In genomic region chr5:6717247-6717646, GRCh38 we compare ENCODE assay signal across 13 cellular contexts.
DNase-seq lines count a peak whose midpoint lies in the region; FAIRE-seq and TF ChIP-seq lines count a peak whose summit lies in the region.
"Had no signal": no experiment of that assay in that cellular context is flagged by ENCODE, and none has a peak within 500 bp of the region (broad histone marks: within the 10 kb centered on the region; RNA-seq: fewer than 3 reads in every experiment).

No MANE protein-coding gene starts in this region.

- peak overlapping the region; percentile 93 for H3K4me2 ChIP-seq in BLaER1

- no peak overlapping the region; the same call in 1 of the 2 replicates for H3K27ac ChIP-seq in BLaER1
- H3K27ac ChIP-seq: C4-2B had no signal

- peaks cover 74% of the 10 kb centered on the region for H3K4me1 ChIP-seq in BLaER1
- H3K4me1 ChIP-seq in adipocyte (ENCODE audit: control insufficient read depth, insufficient read depth, low read length): peaks cover 66% of the 10 kb centered on the region

- no peak for FAIRE-seq in urothelium cell line (lab: Jason Lieb, UNC)

- H3K36me3 ChIP-seq in BLaER1 (peaks cover 36% of the 10 kb centered on the region), adipocyte (ENCODE audit: control insufficient read depth, insufficient read depth, low read length, severe bottlenecking) (no peaks in the 10 kb centered on the region)
- H3K36me3 ChIP-seq: breast epithelium had no signal

- peak overlapping the region; percentile 85; the same call in 1 of the 2 replicates for H3K9ac ChIP-seq in BLaER1
- peak overlapping the region; percentile 90 for H3K9ac ChIP-seq in adipocyte (ENCODE audit: low read length)

- H4K20me1 ChIP-seq in BLaER1: peaks cover 82% of the 10 kb centered on the region

- H3K27me3 ChIP-seq in BLaER1 (no peaks in the 10 kb centered on the region; the same call in 1 of the 2 replicates), adipocyte (replicated peaks; ENCODE audit: control insufficient read depth, insufficient read depth, low read length) (no peaks in the 10 kb centered on the region)
- H3K27me3 ChIP-seq: breast epithelium had no signal

- DNase-seq in HFF-Myc (ENCODE audit: extremely low read depth, low read depth) (no peak), adipocyte (ENCODE audit: low read depth) (no peak), medulla oblongata (ENCODE audit: extremely low spot score) (peak; percentile 34), HUDEP-2 (lab: John Stamatoyannopoulos, UW; ENCODE audit: unreplicated experiment in 76 of 76) (no peak), NCI-H2171 (lab: John Stamatoyannopoulos, UW) (no peak), kidney glomerular epithelial cell (lab: John Stamatoyannopoulos, UW) (no peak), urothelium cell line (ENCODE audit: low spot score) (no peak)
- DNase-seq: NCI-H1092 treated with DMSO at 0.1 percent for 48 hours; NCI-H524; stimulated activated naive CD4-positive, alpha-beta T cell treated with Interleukin-2 at 50 U/mL for 16 hours had no signal

- no peaks in the 10 kb centered on the region for H3K9me3 ChIP-seq in BLaER1
- no peaks in the 10 kb centered on the region for H3K9me3 ChIP-seq in adipocyte (ENCODE audit: control insufficient read depth, low read length)
- H3K9me3 ChIP-seq: breast epithelium had no signal

- TF ChIP-seq CTCF in HFF-Myc (IDR thresholded peaks at IDR 0.05; ENCODE audit: low read depth, low read length, missing control alignments): no peak

- H3K4me3 ChIP-seq in BLaER1 (no peak overlapping the region), HFF-Myc (replicated peaks; ENCODE audit: low read depth, low read length) (peak overlapping the region; percentile 77), adipocyte (ENCODE audit: low read length) (peak overlapping the region; percentile 93)
